1 cellular context compared by ENCODE assay signal in genomic region chr11:11569936-11570491, GRCh38.
TF ChIP-seq lines count a peak whose summit lies in the region.

No MANE protein-coding gene starts in this region.

TF ChIP-seq in endothelial cell of umbilical vein, 7 proteins besides CTCF, POLR2A, EP300 and RAD21 (continued from another document):
- TF ChIP-seq GATA2 (IDR thresholded peaks at IDR 0.05; ENCODE audit: insufficient read depth, insufficient read length, low read depth, low read length) (no peak), JUN (IDR thresholded peaks at IDR 0.05; ENCODE audit: borderline replicate concordance, insufficient read depth, insufficient read length, low read depth) (no peak)
